Comparison of ENCODE assay signal across 9 cellular contexts in the genomic region with DNA sequence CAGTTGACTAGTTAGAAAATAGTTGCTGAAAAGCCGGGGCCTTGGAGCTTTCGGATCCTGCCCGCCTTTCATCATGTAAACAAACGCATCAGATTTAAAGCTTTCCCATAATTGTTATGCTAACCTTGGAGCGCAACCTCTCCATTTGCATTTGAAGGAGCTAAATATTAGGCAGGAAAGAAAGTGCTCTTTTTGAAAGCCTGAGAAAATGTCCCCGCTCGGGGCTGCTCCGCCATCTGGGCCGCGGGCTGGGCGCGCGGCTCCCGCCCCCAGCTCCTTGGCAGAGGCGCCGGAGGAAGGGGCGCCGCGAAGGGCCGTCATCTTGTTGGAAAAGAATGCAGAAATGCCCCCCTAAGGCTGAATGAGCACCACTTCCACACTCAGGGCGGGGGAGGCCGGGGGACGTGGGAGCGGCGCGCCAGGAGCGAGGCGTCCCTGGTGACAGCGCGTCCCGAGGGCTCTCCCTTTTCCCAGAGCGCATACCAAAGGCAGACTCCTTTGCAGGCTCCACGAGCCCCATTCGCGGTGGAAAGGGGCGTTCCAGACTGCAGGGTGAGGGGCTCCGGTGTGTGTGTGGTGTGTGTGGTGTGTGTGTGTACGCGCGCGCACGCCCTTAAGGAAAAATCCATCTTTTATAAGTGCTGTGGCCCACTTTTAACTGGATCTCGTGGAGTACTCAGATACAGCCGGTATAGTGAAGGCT.
DNase-seq lines count a peak whose midpoint lies in the region; ATAC-seq, FAIRE-seq and TF ChIP-seq lines count a peak whose summit lies in the region.
"Had no signal": no experiment of that assay in that cellular context is flagged by ENCODE, and none has a peak within 500 bp of the region (broad histone marks: within the 10 kb centered on the region; RNA-seq: fewer than 3 reads in every experiment).

No MANE protein-coding gene starts in this region.

- ATAC-seq in foreskin keratinocyte: peak; percentile 37
- no peak for ATAC-seq in GM19324 (IDR thresholded peaks at IDR 0.05; ENCODE audit: low FRiP score, unreplicated experiment)

- peak; percentile 33 for DNase-seq in A673 (ENCODE audit: low spot score)
- DNase-seq in Peyer's patch: no peak
- no peak for DNase-seq in foreskin keratinocyte
- DNase-seq in nucleus accumbens (lab: John Stamatoyannopoulos, UW): peak in 50 of 56 donors; percentile 1 to 83 (median 38)
- no peak for DNase-seq in DMS53 (lab: John Stamatoyannopoulos, UW)
- no peak for DNase-seq in GM19239 (ENCODE audit: insufficient read length, low spot score)
- no peak for DNase-seq in NCI-H187 treated with DMSO at 0.1 percent for 48 hours (lab: John Stamatoyannopoulos, UW)

- H3K36me3 ChIP-seq in A673 (ENCODE audit: insufficient read depth, low read length, poor library complexity, severe bottlenecking): no peaks in the 10 kb centered on the region
- no peaks in the 10 kb centered on the region for H3K36me3 ChIP-seq in Peyer's patch

- POLR2A ChIA-PET in A673 (lab: Charles Lee; ENCODE audit: low non-redundant PET): no interaction called here

- H3K4me1 ChIP-seq in A673 (ENCODE audit: insufficient read depth, low read length, poor library complexity, severe bottlenecking) (no peaks in the 10 kb centered on the region), Peyer's patch (no peaks in the 10 kb centered on the region), foreskin keratinocyte (no peaks in the 10 kb centered on the region)

- H3K4me3 ChIP-seq in A673 (ENCODE audit: low read depth, low read length, poor library complexity, severe bottlenecking): peak overlapping the region; percentile 43
- peak overlapping the region in 3 of 4 donors; percentile 9 to 47 (median 20) for H3K4me3 ChIP-seq in Peyer's patch

- H3K9me3 ChIP-seq in A673 (ENCODE audit: low read depth, low read length, poor library complexity, severe bottlenecking) (no peaks in the 10 kb centered on the region), Peyer's patch (no peaks in the 10 kb centered on the region)

- CTCF ChIA-PET in A673 (lab: Charles Lee): no interaction called here

- H3K27me3 ChIP-seq in A673 (replicated peaks; ENCODE audit: insufficient read depth, low read depth, low read length, poor library complexity): peaks cover 17% of the 10 kb centered on the region
- no peaks in the 10 kb centered on the region for H3K27me3 ChIP-seq in Peyer's patch
- H3K27me3 ChIP-seq in foreskin keratinocyte: peaks cover 60% of the 10 kb centered on the region

- TF ChIP-seq POLR2A in Peyer's patch (IDR thresholded peaks at IDR 0.05): no peak

- no peak for FAIRE-seq in GM19239 (lab: Jason Lieb, UNC)

- BruUV-seq in A673 (replicated peaks; lab: Mats Ljungman, UMichigan): no TSS peak

- H3K27ac ChIP-seq in A673 (ENCODE audit: low read depth, low read length, poor library complexity, severe bottlenecking) (no peak overlapping the region), Peyer's patch (no peak overlapping the region), foreskin keratinocyte (no peak overlapping the region)
- H3K27ac ChIP-seq: epithelial cell of prostate had no signal

- TF ChIP-seq CTCF in A673 (conservative IDR thresholded peaks at IDR 0.05; ENCODE audit: low read depth, low read length) (no peak), Peyer's patch (IDR thresholded peaks at IDR 0.05) (no peak), foreskin keratinocyte (conservative IDR thresholded peaks at IDR 0.05) (no peak)

- intact Hi-C loops in A673 (cut with micrococcal nuclease; ENCODE audit: unreplicated experiment): no loop called here

Comparison
In these comparisons a context has a peak if more than half of its experiments do, and no peak if none do; other contexts are left out.
1. DNase-seq: peak in A673 (single experiment) and nucleus accumbens (50 of 56); none in Peyer's patch (0 of 3), foreskin keratinocyte (0 of 2), DMS53 (single experiment), GM19239 (single experiment) and NCI-H187 treated with DMSO at 0.1 percent for 48 hours (single experiment).